In the genomic region with DNA sequence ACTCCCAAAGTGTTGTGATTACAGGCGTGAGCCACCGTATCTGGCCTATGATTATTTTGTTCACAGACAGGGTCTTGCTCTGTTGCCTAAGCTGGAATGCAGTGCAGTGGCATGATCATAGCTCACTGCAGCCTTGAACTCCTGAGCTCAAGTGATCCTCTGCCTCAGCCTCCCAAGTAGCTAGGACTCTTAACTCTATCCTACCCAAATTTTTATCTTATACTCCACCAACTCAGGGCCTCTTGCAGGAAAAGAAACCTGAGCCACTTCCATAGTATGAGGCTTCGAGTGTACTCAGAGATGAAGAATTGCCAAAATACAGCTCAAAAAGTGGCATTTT, we compare ENCODE assay signal across 8 cellular contexts. TPM values are rescaled to one million over a fixed set of nuclear protein-coding genes. Genes with fewer than 3 reads are reported as not detected.
DNase-seq lines count a peak whose midpoint lies in the region; ATAC-seq and TF ChIP-seq lines count a peak whose summit lies in the region.

No MANE protein-coding gene starts in this region.

- H3K27me3 Mint-ChIP-seq in naive thymus-derived CD4-positive, alpha-beta T cell: no peaks in the 10 kb centered on the region

- peak overlapping the region; percentile 90 to 97 (median 94) for H3K4me3 Mint-ChIP-seq in naive thymus-derived CD4-positive, alpha-beta T cell

- no peak for ATAC-seq in naive thymus-derived CD4-positive, alpha-beta T cell
- ATAC-seq in GM19397 (IDR thresholded peaks at IDR 0.05; ENCODE audit: unreplicated experiment) (no peak), GM19463 (IDR thresholded peaks at IDR 0.05; ENCODE audit: unreplicated experiment) (no peak)

- DNase-seq in AG04450 (ENCODE audit: low read depth, low spot score) (no peak), choroid plexus epithelial cell (ENCODE audit: low read depth) (no peak), OCI-M2 (lab: John Stamatoyannopoulos, UW; ENCODE audit: unreplicated experiment) (no peak), NCI-H1417 treated with DMSO at 0.1 percent for 48 hours (lab: John Stamatoyannopoulos, UW) (no peak)
- no peak for DNase-seq in naive thymus-derived CD4-positive, alpha-beta T cell

- H3K9me3 ChIP-seq in AG04450 (ENCODE audit: control insufficient read depth, insufficient read depth, low read length): no peaks in the 10 kb centered on the region
- H3K9me3 ChIP-seq in naive thymus-derived CD4-positive, alpha-beta T cell (ENCODE audit: control insufficient read depth in 2 of 3, low read length in 3 of 3): no peaks in the 10 kb centered on the region

- peak overlapping the region; percentile 52; the same call in 1 of the 2 replicates for H2AFZ ChIP-seq in KMS-11 (ENCODE audit: low read depth)

- peaks cover 8% of the 10 kb centered on the region; the same call in 1 of the 2 replicates for H3K79me2 ChIP-seq in KMS-11 (ENCODE audit: insufficient read depth, low read depth)

- peaks cover 0 to 31% (median 11%) of the 10 kb centered on the region in 5 donors for H3K36me3 Mint-ChIP-seq in naive thymus-derived CD4-positive, alpha-beta T cell

- H3K27ac ChIP-seq in AG04450 (ENCODE audit: low read depth, low read length) (no peak overlapping the region), KMS-11 (peak overlapping the region; percentile 77; the same call in 1 of the 2 replicates)
- H3K27ac ChIP-seq in naive thymus-derived CD4-positive, alpha-beta T cell (ENCODE audit: low read depth, low read length): peak overlapping the region; percentile 95

- peak overlapping the region; percentile 87 to 100 (median 95) for H3K27ac Mint-ChIP-seq in naive thymus-derived CD4-positive, alpha-beta T cell

- POLR2A ChIA-PET in AG04450 (lab: Yijun Ruan, JAX): no interaction called here
- POLR2A ChIA-PET in naive thymus-derived CD4-positive, alpha-beta T cell (lab: Charles Lee): interaction anchor here (0.6 to 1.6 kb wide), 2 partner anchors 95 to 107 kb away, joined by 3 to 9 read pairs; a partner anchor contains a TSS

- H3K36me3 ChIP-seq in KMS-11 (ENCODE audit: insufficient read depth): no peaks in the 10 kb centered on the region
- peaks cover 0 to 35% (median 0%) of the 10 kb centered on the region in 3 experiments for H3K36me3 ChIP-seq in naive thymus-derived CD4-positive, alpha-beta T cell (ENCODE audit: control insufficient read depth in 2 of 3, insufficient read depth in 3 of 3, low read length in 3 of 3)

- intact Hi-C loops in naive thymus-derived CD4-positive, alpha-beta T cell (cut with micrococcal nuclease): loop anchor here (2.0 to 10.0 kb wide), 7 partner anchors 422 to 1812 kb away; a partner anchor contains a TSS

- peak overlapping the region; percentile 87 for H3K9ac ChIP-seq in KMS-11

- H3K4me1 Mint-ChIP-seq in naive thymus-derived CD4-positive, alpha-beta T cell: peaks cover 9 to 39% (median 36%) of the 10 kb centered on the region in 7 donors

- H3K4me1 ChIP-seq in KMS-11 (ENCODE audit: low read depth, poor library complexity, severe bottlenecking): peaks cover 11% of the 10 kb centered on the region
- H3K4me1 ChIP-seq in naive thymus-derived CD4-positive, alpha-beta T cell (ENCODE audit: control insufficient read depth in 2 of 2, insufficient read depth in 2 of 2, low read length in 2 of 2): peaks cover 13 to 16% of the 10 kb centered on the region in 2 donors

- H3K4me3 ChIP-seq in AG04450 (ENCODE audit: low read depth, low read length) (peak overlapping the region; percentile 78; the same call in 1 of the 2 replicates), KMS-11 (IDR thresholded peaks at IDR 0.05; ENCODE audit: insufficient read depth, low read depth, low read length) (no peak overlapping the region), choroid plexus epithelial cell (ENCODE audit: low read depth, low read length) (peak overlapping the region; percentile 95)
- peak overlapping the region; percentile 75 for H3K4me3 ChIP-seq in naive thymus-derived CD4-positive, alpha-beta T cell (ENCODE audit: low read length)

- H3K9me3 Mint-ChIP-seq in naive thymus-derived CD4-positive, alpha-beta T cell: peaks cover 0 to 3% (median 0%) of the 10 kb centered on the region in 11 donors

- TF ChIP-seq CTCF in AG04450 (IDR thresholded peaks at IDR 0.05; ENCODE audit: low read depth, low read length): no peak
- no peak for TF ChIP-seq CTCF in KMS-11 (conservative IDR thresholded peaks at IDR 0.05; ENCODE audit: low read depth, low read length)
- no peak for TF ChIP-seq CTCF in choroid plexus epithelial cell (conservative IDR thresholded peaks at IDR 0.05; ENCODE audit: low read depth, low read length)

- H4K20me1 ChIP-seq in KMS-11 (ENCODE audit: insufficient read depth): no peaks in the 10 kb centered on the region

- H3K27me3 ChIP-seq in AG04450 (ENCODE audit: control insufficient read depth, insufficient read depth, low read length) (no peaks in the 10 kb centered on the region), KMS-11 (ENCODE audit: insufficient read depth, low read depth) (no peaks in the 10 kb centered on the region)
- H3K27me3 ChIP-seq in naive thymus-derived CD4-positive, alpha-beta T cell (ENCODE audit: control insufficient read depth in 2 of 2, insufficient read depth in 2 of 2, low read length in 2 of 2): no peaks in the 10 kb centered on the region

- peak overlapping the region; percentile 78 for H3K4me2 ChIP-seq in KMS-11

- CTCF ChIA-PET in AG04450 (lab: Charles Lee): interaction anchor here (0.6 to 2.7 kb wide), 7 partner anchors 25 to 460 kb away, joined by 3 to 16 read pairs (median 5); no protein-coding TSS in a partner anchor
- CTCF ChIA-PET in naive thymus-derived CD4-positive, alpha-beta T cell (lab: Charles Lee): interaction anchor here (0.7 kb wide), 1 partner anchor 1650 kb away, joined by 3 read pairs; no protein-coding TSS in a partner anchor

RNA-seq across cellular contexts. Expression of a gene that starts 0.8 kb away (rescaled TPM):
- 13.0 and 15.1 TPM in 2 replicates for polyA plus RNA-seq in AG04450 (2011; rRNA removed)
- 7.2 and 7.3 TPM in 2 replicates for polyA minus RNA-seq in AG04450 (2011; rRNA and poly(A)+ RNA removed)
- 10 to 100 TPM; 13.5 to 24.7 (median 20.1) TPM for total RNA-seq in naive thymus-derived CD4-positive, alpha-beta T cell
- polyA plus RNA-seq in naive thymus-derived CD4-positive, alpha-beta T cell: 10 to 100 TPM; 26.6 to 43.3 TPM

RNA-seq across cellular contexts. Expression of a gene that starts 1.1 kb away (rescaled TPM):
- 4.7 and 5.9 TPM in 2 replicates for polyA plus RNA-seq in AG04450 (2011; rRNA removed)
- polyA minus RNA-seq in AG04450 (2011; rRNA and poly(A)+ RNA removed): 4.8 and 5.2 TPM in 2 replicates
- total RNA-seq in naive thymus-derived CD4-positive, alpha-beta T cell: 10 to 100 TPM; 10.0 to 14.8 (median 11.7) TPM
- polyA plus RNA-seq in naive thymus-derived CD4-positive, alpha-beta T cell: 1 to 10 TPM; 1.7 to 3.4 TPM
